Comparison of ENCODE assay signal across 8 cellular contexts in genomic region chr3:48232734-48233133, GRCh38. TPM values are rescaled to one million over a fixed set of nuclear protein-coding genes. Genes with fewer than 3 reads are reported as not detected.
DNase-seq lines count a peak whose midpoint lies in the region; ATAC-seq lines count a peak whose summit lies in the region.

No MANE protein-coding gene starts in this region.

- H3K27me3 Mint-ChIP-seq in activated CD4-positive, alpha-beta memory T cell treated with anti-CD3 and anti-CD28 coated beads, Interleukin-2, amount 10 ng/mL, durations not matched to agents 7 days and 5 days: peaks cover 3% of the 10 kb centered on the region

- CTCF ChIA-PET in activated CD4-positive, alpha-beta memory T cell treated with anti-CD3 and anti-CD28 coated beads, Interleukin-2, amount 10 ng/mL, durations not matched to agents 7 days and 5 days (lab: Charles Lee): interaction anchor here (0.8 to 1.2 kb wide), 4 partner anchors 8 to 203 kb away, joined by 3 to 5 read pairs (median 3); partner anchors contain the start of gene ZNF589

- no peaks in the 10 kb centered on the region for H3K36me3 Mint-ChIP-seq in activated CD4-positive, alpha-beta memory T cell treated with anti-CD3 and anti-CD28 coated beads, Interleukin-2, amount 10 ng/mL, durations not matched to agents 7 days and 5 days (ENCODE audit: low read depth)

- no peaks in the 10 kb centered on the region for H3K9me3 Mint-ChIP-seq in activated CD4-positive, alpha-beta memory T cell treated with anti-CD3 and anti-CD28 coated beads, Interleukin-2, amount 10 ng/mL, durations not matched to agents 7 days and 5 days

- POLR2A ChIA-PET in activated CD4-positive, alpha-beta memory T cell treated with anti-CD3 and anti-CD28 coated beads, Interleukin-2, amount 10 ng/mL, durations not matched to agents 7 days and 5 days (lab: Charles Lee): no interaction called here

- H3K4me3 Mint-ChIP-seq in activated CD4-positive, alpha-beta memory T cell treated with anti-CD3 and anti-CD28 coated beads, Interleukin-2, amount 10 ng/mL, durations not matched to agents 7 days and 5 days: no peak overlapping the region

- ATAC-seq in HG03045 (IDR thresholded peaks at IDR 0.05; ENCODE audit: unreplicated experiment) (peak; percentile 53), GM21526 (IDR thresholded peaks at IDR 0.05; ENCODE audit: low FRiP score, unreplicated experiment) (no peak)

- DNase-seq in NCI-H748 treated with DMSO at 0.1 percent for 48 hours (lab: John Stamatoyannopoulos, UW) (peak; percentile 84), middle frontal gyrus (ENCODE audit: extremely low spot score, low spot score) (peak; percentile 73)
- DNase-seq in activated CD4-positive, alpha-beta memory T cell treated with anti-CD3 and anti-CD28 coated beads, Interleukin-2, amount 10 ng/mL, durations not matched to agents 7 days and 5 days: peak; percentile 66
- DNase-seq in effector CD4-positive, alpha-beta T cell: peak; percentile 28
- peak; percentile 44 to 58 for DNase-seq in stimulated activated CD8-positive, alpha-beta memory T cell treated with anti-CD3 and anti-CD28 coated beads, Interleukin-2, amount 100 ng/mL, for 48 hours (ENCODE audit: low read depth in 2 of 2)

- H3K27ac Mint-ChIP-seq in activated CD4-positive, alpha-beta memory T cell treated with anti-CD3 and anti-CD28 coated beads, Interleukin-2, amount 10 ng/mL, durations not matched to agents 7 days and 5 days: no peak overlapping the region

- H3K4me3 ChIP-seq in GM08714 (ENCODE audit: low read length): peak overlapping the region; percentile 12; the same call in 1 of the 2 replicates

- peaks cover 5% of the 10 kb centered on the region for H3K4me1 Mint-ChIP-seq in activated CD4-positive, alpha-beta memory T cell treated with anti-CD3 and anti-CD28 coated beads, Interleukin-2, amount 10 ng/mL, durations not matched to agents 7 days and 5 days

RNA-seq across cellular contexts. Expression of gene ZNF589, which starts 8.2 kb away (rescaled TPM):
- 10 to 100 TPM; 38.1 to 38.6 TPM for total RNA-seq in activated CD4-positive, alpha-beta memory T cell treated with anti-CD3 and anti-CD28 coated beads, Interleukin-2, amount 10 ng/mL, durations not matched to agents 7 days and 5 days

RNA-seq across cellular contexts. Expression of gene CAMP, which starts 9.4 kb away (rescaled TPM):
- total RNA-seq in activated CD4-positive, alpha-beta memory T cell treated with anti-CD3 and anti-CD28 coated beads, Interleukin-2, amount 10 ng/mL, durations not matched to agents 7 days and 5 days: not detected

RNA-seq across cellular contexts. Expression of gene CDC25A, which starts 44.5 kb away (rescaled TPM):
- 10 to 100 TPM; 19.6 to 20.1 TPM for total RNA-seq in activated CD4-positive, alpha-beta memory T cell treated with anti-CD3 and anti-CD28 coated beads, Interleukin-2, amount 10 ng/mL, durations not matched to agents 7 days and 5 days

Comparison
In these comparisons a context has a peak if more than half of its experiments do, and no peak if none do; other contexts are left out.
1. DNase-seq: peak in every context shown above with its lines; median percentile 84 in NCI-H748 treated with DMSO at 0.1 percent for 48 hours; 73 in middle frontal gyrus; 66 in activated CD4-positive, alpha-beta memory T cell treated with anti-CD3 and anti-CD28 coated beads, Interleukin-2, amount 10 ng/mL, durations not matched to agents 7 days and 5 days; 51 in stimulated activated CD8-positive, alpha-beta memory T cell treated with anti-CD3 and anti-CD28 coated beads, Interleukin-2, amount 100 ng/mL, for 48 hours; 28 in effector CD4-positive, alpha-beta T cell.